ENCODE assay signal across 9 cellular contexts in the genomic region with DNA sequence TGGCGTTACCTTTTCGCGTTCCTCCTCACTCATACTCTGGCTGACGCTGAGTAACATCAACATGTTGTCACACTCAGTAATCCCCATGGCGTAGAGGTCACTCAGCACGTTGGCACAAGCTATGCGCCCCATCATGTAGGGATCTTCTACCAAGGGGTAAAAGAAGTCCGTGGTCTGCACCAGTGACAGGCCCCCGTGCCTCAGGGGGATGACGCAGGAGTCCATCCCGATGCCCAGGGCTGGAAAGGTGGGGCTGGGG. TPM values are rescaled to one million over a fixed set of nuclear protein-coding genes. Genes with fewer than 3 reads are reported as not detected.
DNase-seq lines count a peak whose midpoint lies in the region; ATAC-seq and TF ChIP-seq lines count a peak whose summit lies in the region.
"Had no signal": no experiment of that assay in that cellular context is flagged by ENCODE, and none has a peak within 500 bp of the region (broad histone marks: within the 10 kb centered on the region; RNA-seq: fewer than 3 reads in every experiment).

No MANE protein-coding gene starts in this region.

- peaks cover 0 to 18% of the 10 kb centered on the region in 2 donors for H3K4me1 ChIP-seq in right atrium auricular region
- H3K4me1 ChIP-seq in adrenal gland (replicated peaks in 1 of 2), result peaks cover 11 to 25% of the 10 kb centered on the region in 2 donors
- peaks cover 9 to 12% of the 10 kb centered on the region in 2 donors for H3K4me1 ChIP-seq in lung (ENCODE audit: control insufficient read depth in 2 of 2, insufficient read depth in 2 of 2, low read length in 2 of 2)
- H3K4me1 ChIP-seq in aorta (ENCODE audit: control insufficient read depth in 1 of 2, insufficient read depth in 2 of 2, low read length in 2 of 2), result no peaks in the 10 kb centered on the region

- H3K27me3 ChIP-seq in right atrium auricular region (no peaks in the 10 kb centered on the region), adrenal gland (no peaks in the 10 kb centered on the region), lung (ENCODE audit: control insufficient read depth, insufficient read depth) (no peaks in the 10 kb centered on the region), aorta (ENCODE audit: control insufficient read depth in 1 of 2, insufficient read depth in 2 of 2, low read length in 1 of 2) (no peaks in the 10 kb centered on the region)

- ATAC-seq in Right ventricle myocardium inferior (no peak), lung (ENCODE audit: insufficient read depth, low FRiP score) (no peak), aorta (ENCODE audit: low FRiP score) (no peak)

- H3K27ac ChIP-seq in right atrium auricular region (peak overlapping the region; percentile 96 to 99), adrenal gland (peak overlapping the region; percentile 70 to 96 (median 87)), lung (ENCODE audit: low read depth in 1 of 2, low read length in 1 of 2) (peak overlapping the region; percentile 73 to 94), aorta (ENCODE audit: low read depth in 1 of 2, low read length in 2 of 2) (no peak overlapping the region)

- peak overlapping the region; percentile 95 to 98 for H3K4me3 ChIP-seq in right atrium auricular region
- H3K4me3 ChIP-seq in adrenal gland, result peak overlapping the region; percentile 28 to 94 (median 77)
- peak overlapping the region; percentile 73 for H3K4me3 ChIP-seq in lung
- peak overlapping the region; percentile 68 to 87 for H3K4me3 ChIP-seq in aorta (ENCODE audit: low read length in 2 of 2)

- TF ChIP-seq CTCF in right atrium auricular region (IDR thresholded peaks at IDR 0.05) (no peak), adrenal gland (IDR thresholded peaks at IDR 0.05) (no peak), lung (IDR thresholded peaks at IDR 0.05; ENCODE audit: control extremely low read depth, extremely low read depth) (no peak)

- no peak for TF ChIP-seq POLR2A in adrenal gland (IDR thresholded peaks at IDR 0.05)

- WGBS in adrenal gland, 4 donors, result 30 to 67% (median 38%) methylated on average over 7 to 11 of the region's 11 CpGs
- 27 to 33% methylated on average over 11 of the region's 11 CpGs for WGBS in lung, 2 donors
- WGBS in aorta, 2 donors, result 40 to 42% methylated on average over 11 of the region's 11 CpGs

- H3K9me3 ChIP-seq in right atrium auricular region (no peaks in the 10 kb centered on the region), adrenal gland (replicated peaks in 1 of 3) (no peaks in the 10 kb centered on the region), lung (ENCODE audit: control insufficient read depth in 2 of 2, insufficient read depth in 1 of 2, low read length in 1 of 2) (no peaks in the 10 kb centered on the region), aorta (ENCODE audit: control insufficient read depth, low read length) (no peaks in the 10 kb centered on the region)

- intact Hi-C loops in Right ventricle myocardium inferior (cut with DNase I), result loop anchor here (5.0 to 10.0 kb wide), 3 partner anchors 82 to 480 kb away; a partner anchor contains a TSS
- intact Hi-C loops in adrenal gland (cut with DNase I), result loop anchor here (5.0 to 10.0 kb wide), 2 partner anchors 80 to 82 kb away; a partner anchor contains a TSS
- intact Hi-C loops in aorta (cut with DNase I), result loop anchor here in 1 of 2 donors (5.0 to 10.0 kb wide), 2 partner anchors 82 to 210 kb away; a partner anchor contains a TSS

- DNase-seq in right atrium auricular region (ENCODE audit: low spot score) (no peak), Right ventricle myocardium inferior (ENCODE audit: missing footprints) (no peak), adrenal gland (no peak), lung (ENCODE audit: low spot score) (no peak), aorta (no peak), NCI-H526 (lab: John Stamatoyannopoulos, UW) (no peak), DMS153 treated with DMSO at 0.1 percent for 48 hours (lab: John Stamatoyannopoulos, UW; ENCODE audit: unreplicated experiment) (no peak)
- DNase-seq in activated CD4-positive, alpha-beta T cell treated with anti-CD3 and anti-CD28 coated beads for 48 hours, result no peak

- peaks cover 15% of the 10 kb centered on the region for H3K36me3 ChIP-seq in right atrium auricular region
- H3K36me3 ChIP-seq in adrenal gland (replicated peaks in 1 of 2), result no peaks in the 10 kb centered on the region
- no peaks in the 10 kb centered on the region for H3K36me3 ChIP-seq in lung (ENCODE audit: control insufficient read depth in 2 of 2, insufficient read depth in 2 of 2, low read length in 2 of 2)
- no peaks in the 10 kb centered on the region for H3K36me3 ChIP-seq in aorta (ENCODE audit: control insufficient read depth in 1 of 2, insufficient read depth in 2 of 2, low read length in 1 of 2)

RNA-seq across cellular contexts. Expression of a gene that starts 0.6 kb away (rescaled TPM):
- total RNA-seq in right atrium auricular region, result 10 to 100 TPM; 18.2 to 18.6 TPM
- 29.3 TPM for total RNA-seq in Right ventricle myocardium inferior
- total RNA-seq in adrenal gland, result 10 to 100 TPM; 33.1 to 60.5 (median 47.3) TPM
- 10 to 100 TPM; 18.9 to 54.5 (median 21.9) TPM for polyA plus RNA-seq in adrenal gland
- 10 to 100 TPM; 17.1 to 54.5 TPM for total RNA-seq in lung
- 10 to 100 TPM; 37.5 to 68.6 TPM for polyA plus RNA-seq in lung
- 10 to 100 TPM; 25.1 to 29.3 TPM for total RNA-seq in aorta
- polyA plus RNA-seq in aorta, result 10 to 100 TPM; 25.2 to 52.3 TPM

RNA-seq across cellular contexts. Expression of a gene that starts 15.2 kb away (rescaled TPM):
- total RNA-seq in right atrium auricular region, result 10 to 100 TPM; 14.4 to 18.7 TPM
- 35.2 TPM for total RNA-seq in Right ventricle myocardium inferior
- total RNA-seq in adrenal gland, result 10 to 100 TPM; 15.1 to 33.9 (median 29.5) TPM
- 10 to 100 TPM; 11.7 to 15.2 (median 13.3) TPM for polyA plus RNA-seq in adrenal gland
- 10 to 100 TPM; 13.2 to 33.8 TPM for total RNA-seq in lung
- 10 to 100 TPM; 20.3 to 50.9 TPM for polyA plus RNA-seq in lung
- total RNA-seq in aorta, result 10 to 100 TPM; 18.2 to 19.7 TPM
- polyA plus RNA-seq in aorta, result 10 to 100 TPM; 16.6 to 36.3 TPM

RNA-seq across cellular contexts. Expression of a gene that starts 27.5 kb away (rescaled TPM):
- total RNA-seq in right atrium auricular region, result 1 to 10 TPM; 2.0 to 2.6 TPM
- total RNA-seq in Right ventricle myocardium inferior, result 4.2 TPM
- 10 to 100 TPM in 1 of 8 donors, 1 to 10 TPM in 7; 3.0 to 14.7 (median 5.0) TPM for total RNA-seq in adrenal gland
- 10 to 100 TPM in 1 of 3 donors, 1 to 10 TPM in 2; 2.1 to 10.6 (median 2.6) TPM for polyA plus RNA-seq in adrenal gland
- total RNA-seq in lung, result 10 to 100 TPM; 14.4 to 48.1 TPM
- 10 to 100 TPM; 15.2 to 32.8 TPM for polyA plus RNA-seq in lung
- total RNA-seq in aorta, result 10 to 100 TPM in 1 of 2 donors, 1 to 10 TPM in 1; 7.9 to 13.8 TPM
- polyA plus RNA-seq in aorta, result 10 to 100 TPM in 1 of 2 donors, under 1 TPM in 1; 0.77 to 14.3 TPM
- total RNA-seq: glomerular endothelial cell had no signal

RNA-seq across cellular contexts. Expression of a gene that starts 37.7 kb away (rescaled TPM):
- 10 to 100 TPM; 13.0 to 14.3 TPM for total RNA-seq in right atrium auricular region
- total RNA-seq in Right ventricle myocardium inferior, result 5.1 TPM
- 10 to 100 TPM in 6 of 8 donors, 1 to 10 TPM in 2; 8.2 to 81.3 (median 16.4) TPM for total RNA-seq in adrenal gland
- polyA plus RNA-seq in adrenal gland, result 10 to 100 TPM in 1 of 3 donors, 1 to 10 TPM in 2; 2.8 to 12.2 (median 9.5) TPM
- 1 to 10 TPM; 3.0 to 7.2 TPM for total RNA-seq in lung
- polyA plus RNA-seq in lung, result 1 to 10 TPM; 3.3 to 5.4 TPM
- 1 to 10 TPM; 6.3 to 7.4 TPM for total RNA-seq in aorta
- 10 to 100 TPM; 11.4 to 20.5 TPM for polyA plus RNA-seq in aorta

RNA-seq across cellular contexts. Expression of a gene that starts 49.9 kb away (rescaled TPM):
- total RNA-seq in right atrium auricular region (10 to 100 TPM in 1 of 2 donors, 1 to 10 TPM in 1; 5.7 to 10.7 TPM), Right ventricle myocardium inferior (5.3 TPM), adrenal gland (10 to 100 TPM in 3 of 8 donors, 1 to 10 TPM in 5; 7.3 to 23.8 (median 9.0) TPM), lung (1 to 10 TPM; 5.3 to 8.0 TPM), aorta (1 to 10 TPM; 6.2 to 7.4 TPM)
- polyA plus RNA-seq in adrenal gland (1 to 10 TPM; 2.6 to 5.6 (median 4.2) TPM), lung (1 to 10 TPM; 4.2 to 4.7 TPM), aorta (1 to 10 TPM; 3.4 to 4.9 TPM)

Comparison
In these comparisons a context has a peak if more than half of its experiments do, and no peak if none do; other contexts are left out.
1. H3K27ac ChIP-seq: peak in right atrium auricular region (2 of 2), adrenal gland (5 of 5) and lung (2 of 2); none in aorta (0 of 2).
2. Peak in every context shown above with its lines, with median percentiles within 50 percentile points of each other: H3K4me3 ChIP-seq.